ENCODE assay signal across 16 cellular contexts in genomic region chr5:16952968-16953671, GRCh38.
"Had no signal": no experiment of that assay in that cellular context is flagged by ENCODE, and none has a peak within 500 bp of the region (broad histone marks: within the 10 kb centered on the region; RNA-seq: fewer than 3 reads in every experiment).

No MANE protein-coding gene starts in this region.

- DNase-seq: activated B cell treated with CpG ODN at 0.5 μM for 24 hours; activated CD4-positive, alpha-beta T cell treated with anti-CD3 and anti-CD28 coated beads for 48 hours; activated CD8-positive, alpha-beta T cell treated with anti-CD3 and anti-CD28 coated beads for 36 hours; activated effector memory CD4-positive, alpha-beta T cell treated with anti-CD3 and anti-CD28 coated beads, Interleukin-2, amount 50 U/mL, for 16 hours; activated T-cell treated with anti-CD3 and anti-CD28 coated beads, Interleukin-2, amount 50 U/mL, for 48 hours; adrenal gland; dorsolateral prefrontal cortex; mesenchymal stem cell; sigmoid colon; stimulated activated CD4-positive, alpha-beta T cell treated with anti-CD3 and anti-CD28 coated beads, Interleukin-12 subunit alpha, Interleukin-12 subunit beta, amount 100 ng/mL, for 4 hours; stimulated activated naive CD4-positive, alpha-beta T cell; substantia nigra; T-helper 17 cell; trophoblast cell had no signal

- H3K27ac ChIP-seq: adrenal gland, dorsolateral prefrontal cortex, gastroesophageal sphincter, sigmoid colon had no signal

- H3K36me3 ChIP-seq: adrenal gland, gastroesophageal sphincter, sigmoid colon had no signal

- ATAC-seq: activated CD8-positive, alpha-beta T cell treated with anti-CD3 and anti-CD28 coated beads for 36 hours; gastroesophageal sphincter; T-helper 17 cell had no signal

- H3K9me3 ChIP-seq: adrenal gland, gastroesophageal sphincter, sigmoid colon had no signal

- H3K27me3 ChIP-seq: adrenal gland, gastroesophageal sphincter, sigmoid colon had no signal

- FAIRE-seq: keratinocyte had no signal

- H3K4me3 ChIP-seq: adrenal gland, dorsolateral prefrontal cortex, gastroesophageal sphincter, sigmoid colon had no signal

- H3K4me1 ChIP-seq: adrenal gland, gastroesophageal sphincter, sigmoid colon had no signal
